In the genomic region with DNA sequence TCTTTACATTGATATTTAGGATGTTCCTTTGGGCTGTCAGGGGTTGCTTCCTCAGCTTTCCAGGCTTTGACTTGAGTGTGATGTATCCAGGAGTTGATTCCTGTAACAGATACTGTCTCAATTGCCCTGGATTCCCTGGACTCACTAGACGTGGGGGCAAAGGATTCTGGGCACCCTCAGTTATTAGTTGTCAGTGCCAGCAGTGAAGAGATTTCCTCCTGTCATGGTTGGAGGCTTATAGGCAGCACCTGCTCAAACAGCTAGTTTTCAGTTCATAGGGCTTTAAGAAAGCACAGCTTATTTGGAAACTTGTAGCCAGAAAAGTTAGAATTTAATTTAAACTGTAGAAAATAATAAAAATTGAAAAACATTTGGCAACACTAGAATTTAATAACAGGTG, we compare ENCODE assay signal across 35 cellular contexts. TPM values are rescaled to one million over a fixed set of nuclear protein-coding genes. Genes with fewer than 3 reads are reported as not detected.
"Had no signal": no experiment of that assay in that cellular context is flagged by ENCODE, and none has a peak within 500 bp of the region (broad histone marks: within the 10 kb centered on the region; RNA-seq: fewer than 3 reads in every experiment).

No MANE protein-coding gene starts in this region.

- DNase-seq: activated CD4-positive, alpha-beta memory T cell treated with anti-CD3 and anti-CD28 coated beads, Interleukin-2, amount 10 ng/mL, durations not matched to agents 7 days and 5 days; activated CD4-positive, alpha-beta T cell treated with anti-CD3 and anti-CD28 coated beads for 1 hour; activated CD4-positive, alpha-beta T cell treated with anti-CD3 and anti-CD28 coated beads for 36 hours; activated CD4-positive, alpha-beta T cell treated with anti-CD3 and anti-CD28 coated beads for 48 hours; activated CD4-positive, alpha-beta T cell treated with anti-CD3 and anti-CD28 coated beads, Interleukin-2, amount 10 ng/mL, durations not matched to agents 7 days and 5 days; activated CD4-positive, alpha-beta T cell treated with anti-CD3 and anti-CD28 coated beads, Interleukin-2, amount 50 U/mL, for 48 hours; activated CD4-positive, CD25-positive, alpha-beta regulatory T cell; activated CD8-positive, alpha-beta memory T cell treated with anti-CD3 and anti-CD28 coated beads for 24 hours; activated CD8-positive, alpha-beta memory T cell treated with anti-CD3 and anti-CD28 coated beads, Interleukin-2, amount 10 ng/mL, durations not matched to agents 7 days and 5 days; activated CD8-positive, alpha-beta memory T cell treated with anti-CD3 and anti-CD28 coated beads, Interleukin-2, amount 50 U/mL, for 48 hours; activated CD8-positive, alpha-beta T cell treated with anti-CD3 and anti-CD28 coated beads, Interleukin-2, amount 10 ng/mL, durations not matched to agents 7 days and 5 days; activated effector memory CD4-positive, alpha-beta T cell treated with anti-CD3 and anti-CD28 coated beads, Interleukin-2, amount 50 U/mL, for 16 hours; activated gamma-delta T cell treated with Interleukin-2 at 50 U/mL for 16 hours; activated naive CD4-positive, alpha-beta T cell; activated naive CD4-positive, alpha-beta T cell treated with anti-CD3 and anti-CD28 coated beads for 36 hours; activated naive CD4-positive, alpha-beta T cell treated with anti-CD3 and anti-CD28 coated beads, Interleukin-2, amount 50 U/mL, for 16 hours; activated naive CD8-positive, alpha-beta T cell treated with anti-CD3 and anti-CD28 coated beads for 36 hours; activated T-cell treated with anti-CD3 and anti-CD28 coated beads, Interleukin-2, amount 50 U/mL, for 24 hours; activated T-cell treated with anti-CD3 and anti-CD28 coated beads, Interleukin-2, amount 50 U/mL, for 48 hours; adrenal gland; amniotic stem cell; aorta; body of pancreas; brain microvascular endothelial cell; central memory CD4-positive, alpha-beta T cell; T-helper 2 cell; T-helper 9 cell; WERI-Rb-1 had no signal

- ATAC-seq: activated CD4-positive, alpha-beta T cell treated with anti-CD3 and anti-CD28 coated beads for 36 hours; activated CD4-positive, CD25-positive, alpha-beta regulatory T cell treated with anti-CD3 and anti-CD28 coated beads, Interleukin-2, amount 50 U/mL, for 24 hours; activated CD8-positive, alpha-beta memory T cell treated with anti-CD3 and anti-CD28 coated beads, Interleukin-2, amount 10 ng/mL, durations not matched to agents 7 days and 5 days; activated CD8-positive, alpha-beta T cell treated with anti-CD3 and anti-CD28 coated beads, Interleukin-2, amount 10 ng/mL, durations not matched to agents 7 days and 5 days; activated naive CD4-positive, alpha-beta T cell treated with anti-CD3 and anti-CD28 coated beads, Interleukin-2, amount 50 U/mL, for 72 hours; body of pancreas; WTC11 had no signal

- H3K4me1 Mint-ChIP-seq: activated CD4-positive, alpha-beta memory T cell treated with anti-CD3 and anti-CD28 coated beads, Interleukin-2, amount 10 ng/mL, durations not matched to agents 7 days and 5 days; activated CD4-positive, alpha-beta T cell treated with anti-CD3 and anti-CD28 coated beads for 36 hours; activated CD4-positive, alpha-beta T cell treated with anti-CD3 and anti-CD28 coated beads, Interleukin-2, amount 10 ng/mL, durations not matched to agents 7 days and 5 days; activated CD8-positive, alpha-beta memory T cell treated with anti-CD3 and anti-CD28 coated beads, Interleukin-2, amount 10 ng/mL, durations not matched to agents 7 days and 5 days; activated naive CD8-positive, alpha-beta T cell treated with anti-CD3 and anti-CD28 coated beads for 36 hours; WTC11 had no signal

- H3K36me3 ChIP-seq: adrenal gland, brain microvascular endothelial cell, breast epithelium, WERI-Rb-1 had no signal

- H3K27ac Mint-ChIP-seq: activated CD4-positive, alpha-beta memory T cell treated with anti-CD3 and anti-CD28 coated beads, Interleukin-2, amount 10 ng/mL, durations not matched to agents 7 days and 5 days; activated CD4-positive, alpha-beta T cell treated with anti-CD3 and anti-CD28 coated beads for 36 hours; activated CD4-positive, alpha-beta T cell treated with anti-CD3 and anti-CD28 coated beads, Interleukin-2, amount 10 ng/mL, durations not matched to agents 7 days and 5 days; activated CD8-positive, alpha-beta memory T cell treated with anti-CD3 and anti-CD28 coated beads, Interleukin-2, amount 10 ng/mL, durations not matched to agents 7 days and 5 days; activated CD8-positive, alpha-beta T cell treated with anti-CD3 and anti-CD28 coated beads, Interleukin-2, amount 10 ng/mL, durations not matched to agents 7 days and 5 days; activated naive CD4-positive, alpha-beta T cell treated with anti-CD3 and anti-CD28 coated beads for 36 hours; activated naive CD4-positive, alpha-beta T cell treated with anti-CD3 and anti-CD28 coated beads, Interleukin-2, amount 50 U/mL, for 72 hours; activated naive CD8-positive, alpha-beta T cell treated with anti-CD3 and anti-CD28 coated beads for 36 hours; activated T-cell treated with anti-CD3 and anti-CD28 coated beads, Interleukin-2, amount 50 U/mL, for 24 hours; T-helper 1 cell treated with Interleukin-12 subunit alpha and Interleukin-12 subunit beta and Interleukin-4 antibody, amounts not matched to agents 30 μg/mL and 1 μg/mL, for 36 hours; T-helper 2 cell treated with Interferon-gamma antibody and Interleukin-4, amounts not matched to agents 5 μg/mL and 100 μg/mL, for 36 hours; WTC11 had no signal

- H3K36me3 Mint-ChIP-seq: activated CD8-positive, alpha-beta memory T cell treated with anti-CD3 and anti-CD28 coated beads, Interleukin-2, amount 10 ng/mL, durations not matched to agents 7 days and 5 days; activated naive CD4-positive, alpha-beta T cell treated with anti-CD3 and anti-CD28 coated beads, Interleukin-2, amount 50 U/mL, for 72 hours had no signal

- H3K27ac ChIP-seq: adrenal gland, body of pancreas, brain microvascular endothelial cell, breast epithelium, WERI-Rb-1 had no signal

- H3K9me3 Mint-ChIP-seq: activated CD4-positive, alpha-beta memory T cell treated with anti-CD3 and anti-CD28 coated beads, Interleukin-2, amount 10 ng/mL, durations not matched to agents 7 days and 5 days; activated CD4-positive, alpha-beta T cell treated with anti-CD3 and anti-CD28 coated beads, Interleukin-2, amount 10 ng/mL, durations not matched to agents 7 days and 5 days; activated naive CD4-positive, alpha-beta T cell treated with anti-CD3 and anti-CD28 coated beads for 36 hours; activated naive CD4-positive, alpha-beta T cell treated with anti-CD3 and anti-CD28 coated beads, Interleukin-2, amount 50 U/mL, for 72 hours; activated naive CD8-positive, alpha-beta T cell treated with anti-CD3 and anti-CD28 coated beads for 36 hours; activated T-cell treated with anti-CD3 and anti-CD28 coated beads, Interleukin-2, amount 50 U/mL, for 24 hours; T-helper 1 cell treated with Interleukin-12 subunit alpha and Interleukin-12 subunit beta and Interleukin-4 antibody, amounts not matched to agents 30 μg/mL and 1 μg/mL, for 36 hours; T-helper 2 cell treated with Interferon-gamma antibody and Interleukin-4, amounts not matched to agents 5 μg/mL and 100 μg/mL, for 36 hours had no signal

- FAIRE-seq: astrocyte had no signal

- H3K9me3 ChIP-seq: adrenal gland, breast epithelium had no signal

- H3K4me1 ChIP-seq: adrenal gland, body of pancreas, breast epithelium had no signal

- H3K4me3 ChIP-seq: adrenal gland, body of pancreas, breast epithelium had no signal

- H3K4me3 Mint-ChIP-seq: activated CD4-positive, alpha-beta memory T cell treated with anti-CD3 and anti-CD28 coated beads, Interleukin-2, amount 10 ng/mL, durations not matched to agents 7 days and 5 days; activated CD4-positive, alpha-beta T cell treated with anti-CD3 and anti-CD28 coated beads for 36 hours; activated CD4-positive, alpha-beta T cell treated with anti-CD3 and anti-CD28 coated beads, Interleukin-2, amount 10 ng/mL, durations not matched to agents 7 days and 5 days; activated CD8-positive, alpha-beta memory T cell treated with anti-CD3 and anti-CD28 coated beads, Interleukin-2, amount 10 ng/mL, durations not matched to agents 7 days and 5 days; activated CD8-positive, alpha-beta T cell treated with anti-CD3 and anti-CD28 coated beads, Interleukin-2, amount 10 ng/mL, durations not matched to agents 7 days and 5 days; activated naive CD4-positive, alpha-beta T cell treated with anti-CD3 and anti-CD28 coated beads for 36 hours; activated naive CD8-positive, alpha-beta T cell treated with anti-CD3 and anti-CD28 coated beads for 36 hours; activated T-cell treated with anti-CD3 and anti-CD28 coated beads, Interleukin-2, amount 50 U/mL, for 24 hours; T-helper 1 cell treated with Interleukin-12 subunit alpha and Interleukin-12 subunit beta and Interleukin-4 antibody, amounts not matched to agents 30 μg/mL and 1 μg/mL, for 36 hours; T-helper 2 cell treated with Interferon-gamma antibody and Interleukin-4, amounts not matched to agents 5 μg/mL and 100 μg/mL, for 36 hours; WTC11 had no signal

RNA-seq across cellular contexts. Expression of a gene that starts 9.5 kb away (rescaled TPM):
- total RNA-seq: activated CD4-positive, alpha-beta memory T cell treated with anti-CD3 and anti-CD28 coated beads, Interleukin-2, amount 10 ng/mL, durations not matched to agents 7 days and 5 days; activated CD4-positive, alpha-beta T cell treated with anti-CD3 and anti-CD28 coated beads, Interleukin-2, amount 10 ng/mL, durations not matched to agents 7 days and 5 days; activated CD8-positive, alpha-beta T cell treated with anti-CD3 and anti-CD28 coated beads, Interleukin-2, amount 10 ng/mL, durations not matched to agents 7 days and 5 days; activated naive CD8-positive, alpha-beta T cell treated with anti-CD3 and anti-CD28 coated beads for 36 hours; astrocyte; body of pancreas had no signal
- polyA plus RNA-seq: aorta had no signal
